ENCODE assay signal across 7 cellular contexts in genomic region chr13:110984798-110985197, GRCh38.
"Had no signal": no experiment of that assay in that cellular context is flagged by ENCODE, and none has a peak within 500 bp of the region (broad histone marks: within the 10 kb centered on the region; RNA-seq: fewer than 3 reads in every experiment).

No MANE protein-coding gene starts in this region.

- H3K9ac ChIP-seq: KMS-11 had no signal

- DNase-seq: H9, HCEC 1CT, KBM-7 had no signal

- H3K4me3 ChIP-seq: GM23338 had no signal

- H3K4me3 Mint-ChIP-seq: GM23338, H9 had no signal

- H3K27ac Mint-ChIP-seq: GM23338, H9 had no signal

- ATAC-seq: GM23338, HepG2 had no signal

- H3K27ac ChIP-seq: HL-60, KMS-11 had no signal

- H3K9me3 Mint-ChIP-seq: GM23338 had no signal

- H3K4me2 ChIP-seq: GM23338, KMS-11 had no signal

- H3K4me1 Mint-ChIP-seq: GM23338 had no signal
